Comparison of ENCODE assay signal across 19 cellular contexts in the genomic region with DNA sequence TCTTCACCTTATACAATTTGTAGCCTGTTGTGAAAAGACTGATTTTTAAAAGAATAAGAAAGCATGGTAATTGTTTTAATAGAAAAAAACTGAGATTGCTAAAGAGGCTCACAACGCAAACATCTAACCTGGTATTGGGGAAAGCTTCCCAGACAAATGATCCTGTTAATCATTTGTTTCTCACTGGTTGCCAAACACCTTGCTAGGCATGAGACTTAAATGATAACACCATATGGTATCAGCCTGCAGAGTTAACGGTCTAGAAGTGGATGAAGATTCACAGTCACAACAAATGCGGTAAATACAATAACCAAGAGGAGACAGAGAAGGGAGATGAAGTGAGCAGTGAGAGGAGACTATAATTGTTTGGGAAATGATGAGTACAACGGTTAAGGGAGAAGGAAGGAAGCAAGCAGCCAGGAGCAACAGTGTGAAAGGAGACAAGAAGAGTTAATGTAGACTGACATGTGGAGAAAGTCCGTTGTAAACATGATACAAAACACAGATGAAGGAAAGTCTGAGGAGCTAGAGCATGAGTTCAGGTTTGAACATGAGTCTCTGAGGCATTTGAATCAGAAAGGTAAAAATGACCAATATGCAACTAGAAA. TPM values are rescaled to one million over a fixed set of nuclear protein-coding genes. Genes with fewer than 3 reads are reported as not detected.
DNase-seq lines count a peak whose midpoint lies in the region; ATAC-seq and TF ChIP-seq lines count a peak whose summit lies in the region.
"Had no signal": no experiment of that assay in that cellular context is flagged by ENCODE, and none has a peak within 500 bp of the region (broad histone marks: within the 10 kb centered on the region; RNA-seq: fewer than 3 reads in every experiment).

No MANE protein-coding gene starts in this region.

- intact Hi-C loops in adrenal gland (cut with DNase I) (loop anchor here in 1 of 2 donors (10.0 kb wide), 1 partner anchor 210 kb away; no protein-coding TSS in a partner anchor), left lung (cut with DNase I) (no loop called here)

- H3K27me3 ChIP-seq in BLaER1 treated with 17β-estradiol and CSF1 and Interleukin-3, amounts not matched to agents 10 nM and 100 nM: no peaks in the 10 kb centered on the region
- H3K27me3 ChIP-seq in adrenal gland (no peaks in the 10 kb centered on the region), left lung (no peaks in the 10 kb centered on the region)
- H3K27me3 ChIP-seq: breast epithelium had no signal

- H3K4me1 ChIP-seq in BLaER1 treated with 17β-estradiol and CSF1 and Interleukin-3, amounts not matched to agents 10 nM and 100 nM: peaks cover 10 to 13% (median 12%) of the 10 kb centered on the region in 10 experiments; a peak in 19 of 20 replicates
- H3K4me1 ChIP-seq in adrenal gland (replicated peaks in 1 of 2) (peaks cover 0 to 2% of the 10 kb centered on the region in 2 donors), left lung (peaks cover 0 to 10% of the 10 kb centered on the region in 2 donors)
- H3K4me1 ChIP-seq: breast epithelium had no signal

- H3K4me3 ChIP-seq in BLaER1 treated with 17β-estradiol and CSF1 and Interleukin-3, amounts not matched to agents 10 nM and 100 nM: no peak overlapping the region
- no peak overlapping the region for H3K4me3 ChIP-seq in adrenal gland
- H3K4me3 ChIP-seq in left lung: no peak overlapping the region
- H3K4me3 ChIP-seq: breast epithelium, thoracic aorta had no signal

- 69 to 76% (median 71%) methylated on average over 5 of the region's 5 CpGs for WGBS in adrenal gland, 4 donors

- peaks cover 0 to 18% (median 3%) of the 10 kb centered on the region in 11 experiments; a peak in 6 of 22 replicates for H3K9me3 ChIP-seq in BLaER1 treated with 17β-estradiol and CSF1 and Interleukin-3, amounts not matched to agents 10 nM and 100 nM (replicated peaks in 1 of 11)
- H3K9me3 ChIP-seq in adrenal gland (replicated peaks in 1 of 3) (no peaks in the 10 kb centered on the region), left lung (no peaks in the 10 kb centered on the region)
- H3K9me3 ChIP-seq: breast epithelium, thoracic aorta had no signal

- H3K4me2 ChIP-seq in BLaER1 treated with 17β-estradiol and CSF1 and Interleukin-3, amounts not matched to agents 10 nM and 100 nM: peak overlapping the region in 9 of 11 experiments; percentile 1 to 44 (median 15); a peak in 13 of 22 replicates

- no peak overlapping the region for H3K27ac ChIP-seq in BLaER1 treated with 17β-estradiol and CSF1 and Interleukin-3, amounts not matched to agents 10 nM and 100 nM
- H3K27ac ChIP-seq in adrenal gland: no peak overlapping the region
- H3K27ac ChIP-seq in left lung: no peak overlapping the region
- H3K27ac ChIP-seq: breast epithelium, thoracic aorta had no signal

- no peak for TF ChIP-seq POLR2A in adrenal gland (IDR thresholded peaks at IDR 0.05)

- peaks cover 12 to 50% (median 23%) of the 10 kb centered on the region in 11 experiments; a peak in 20 of 22 replicates for H4K20me1 ChIP-seq in BLaER1 treated with 17β-estradiol and CSF1 and Interleukin-3, amounts not matched to agents 10 nM and 100 nM

- H3K36me3 ChIP-seq in BLaER1 treated with 17β-estradiol and CSF1 and Interleukin-3, amounts not matched to agents 10 nM and 100 nM: peaks cover 0 to 28% (median 13%) of the 10 kb centered on the region in 11 experiments; a peak in 15 of 22 replicates
- no peaks in the 10 kb centered on the region for H3K36me3 ChIP-seq in adrenal gland (replicated peaks in 1 of 2)
- H3K36me3 ChIP-seq in left lung: no peaks in the 10 kb centered on the region
- H3K36me3 ChIP-seq: breast epithelium, thoracic aorta had no signal

- TF ChIP-seq CTCF in adrenal gland (IDR thresholded peaks at IDR 0.05) (no peak), left lung (IDR thresholded peaks at IDR 0.05) (no peak)

- H3K9ac ChIP-seq in BLaER1 treated with 17β-estradiol and CSF1 and Interleukin-3, amounts not matched to agents 10 nM and 100 nM: no peak overlapping the region

- peak; percentile 72 for DNase-seq in NCI-H524 treated with DMSO at 0.1 percent for 48 hours (lab: John Stamatoyannopoulos, UW)
- DNase-seq in kidney tubule cell (ENCODE audit: low spot score): peak; percentile 25
- no peak for DNase-seq in adrenal gland
- DNase-seq in left lung: no peak
- DNase-seq: activated naive CD8-positive, alpha-beta T cell treated with anti-CD3 and anti-CD28 coated beads for 36 hours; COR-L47; effector memory CD4-positive, alpha-beta T cell; NCI-H1930; nephron progenitor cell; NK-92 treated with Interleukin-12 subunit alpha and Interleukin-12 subunit beta, amount 100 ng/mL, for 24 hours; stimulated activated CD4-positive, alpha-beta T cell treated with anti-CD3 and anti-CD28 coated beads, Interleukin-4, amount 100 ng/mL, for 1 hour; T-helper 17 cell had no signal

- peak; percentile 29 for ATAC-seq in HG02642 (IDR thresholded peaks at IDR 0.05; ENCODE audit: poor library complexity, unreplicated experiment)
- ATAC-seq in HG03457 (IDR thresholded peaks at IDR 0.05; ENCODE audit: unreplicated experiment): no peak
- no peak for ATAC-seq in left lung
- no peak for ATAC-seq in HG03159 (IDR thresholded peaks at IDR 0.05; ENCODE audit: unreplicated experiment)
- ATAC-seq: sciatic nerve had no signal

RNA-seq across cellular contexts. Expression of a gene that starts 19.8 kb away (rescaled TPM):
- total RNA-seq in adrenal gland (10 to 100 TPM in 2 of 8 donors, 1 to 10 TPM in 6; 6.9 to 11.9 (median 9.7) TPM), left lung (10 to 100 TPM; 14.5 to 15.0 TPM)
- 10 to 100 TPM in 1 of 3 donors, 1 to 10 TPM in 2; 1.6 to 13.1 (median 2.8) TPM for polyA plus RNA-seq in adrenal gland

Comparison
In these comparisons a context has a peak if more than half of its experiments do, and no peak if none do; other contexts are left out.
1. DNase-seq: peak in NCI-H524 treated with DMSO at 0.1 percent for 48 hours (single experiment) and kidney tubule cell (single experiment); none in adrenal gland (0 of 7) and left lung (0 of 2).